8 cellular contexts compared by ENCODE assay signal in genomic region chr2:230762317-230762896, GRCh38. TPM values are rescaled to one million over a fixed set of nuclear protein-coding genes. Genes with fewer than 3 reads are reported as not detected.
DNase-seq lines count a peak whose midpoint lies in the region; ATAC-seq, FAIRE-seq and TF ChIP-seq lines count a peak whose summit lies in the region.

No MANE protein-coding gene starts in this region.

- H3K4me1 Mint-ChIP-seq in progenitor cell of endocrine pancreas (ENCODE audit: low read depth) = peaks cover 20% of the 10 kb centered on the region

- TF ChIP-seq CTCF in AG04450 (IDR thresholded peaks at IDR 0.05; ENCODE audit: low read depth, low read length) (peak; percentile 65), endothelial cell of umbilical vein (IDR thresholded peaks at IDR 0.05; ENCODE audit: extremely low read depth in 1 of 2, insufficient read depth in 1 of 2, low read depth in 1 of 2, low read length in 2 of 2) (peak; percentile 40 to 66), progenitor cell of endocrine pancreas (IDR thresholded peaks at IDR 0.05; ENCODE audit: unreplicated experiment) (peak; percentile 60)

- DNase-seq in AG04450 (ENCODE audit: low read depth, low spot score) (no peak), SW 1271 (lab: John Stamatoyannopoulos, UW) (peak; percentile 12 to 68), endothelial cell of umbilical vein (ENCODE audit: low read depth, low spot score) (peak; percentile 52), progenitor cell of endocrine pancreas (ENCODE audit: low spot score, unreplicated experiment) (no peak), NCI-H526 treated with DMSO at 0.1 percent for 48 hours (lab: John Stamatoyannopoulos, UW) (no peak)

- H2AFZ ChIP-seq in endothelial cell of umbilical vein (ENCODE audit: low read depth, low read length) = no peak overlapping the region

- H3K9me3 ChIP-seq in AG04450 (ENCODE audit: control insufficient read depth, insufficient read depth, low read length) = no peaks in the 10 kb centered on the region
- no peaks in the 10 kb centered on the region for H3K9me3 ChIP-seq in endothelial cell of umbilical vein (replicated peaks; ENCODE audit: control insufficient read depth, insufficient read depth, low read length)

- TF ChIP-seq POLR2A in endothelial cell of umbilical vein (IDR thresholded peaks at IDR 0.05; ENCODE audit: low read depth, low read length) = no peak

- peaks cover 12% of the 10 kb centered on the region for H3K36me3 Mint-ChIP-seq in progenitor cell of endocrine pancreas (ENCODE audit: insufficient read depth)

- dilution Hi-C loops in endothelial cell of umbilical vein (cut with MboI; ENCODE audit: extremely low pct_ligation_motif_present, low sequenced_read_pairs) = no loop called here

- no peak overlapping the region for H3K9ac ChIP-seq in endothelial cell of umbilical vein (replicated peaks; ENCODE audit: extremely low read depth, insufficient read depth, low read length)

- no peak overlapping the region for H3K4me3 Mint-ChIP-seq in progenitor cell of endocrine pancreas (ENCODE audit: low read depth)

- no peak overlapping the region for H3K27ac Mint-ChIP-seq in progenitor cell of endocrine pancreas

- no TSS peak for BruUV-seq in endothelial cell of umbilical vein (replicated peaks; lab: Mats Ljungman, UMichigan)

- intact Hi-C loops in endothelial cell of umbilical vein (cut with micrococcal nuclease) = no loop called here

- no peak for FAIRE-seq in endothelial cell of umbilical vein (lab: Jason Lieb, UNC)

- H3K4me1 ChIP-seq in endothelial cell of umbilical vein (ENCODE audit: control insufficient read depth, extremely low read depth, insufficient read depth, low read length) = peaks cover 26% of the 10 kb centered on the region

- H3K4me3 ChIP-seq in AG04450 (ENCODE audit: low read depth, low read length) = no peak overlapping the region
- H3K4me3 ChIP-seq in endothelial cell of umbilical vein (replicated peaks in 1 of 3; ENCODE audit: insufficient read depth in 1 of 3, low read depth in 1 of 3, low read length in 3 of 3) = no peak overlapping the region

- H3K27me3 ChIP-seq in AG04450 (ENCODE audit: control insufficient read depth, insufficient read depth, low read length) (no peaks in the 10 kb centered on the region), endothelial cell of umbilical vein (ENCODE audit: control insufficient read depth in 2 of 2, insufficient read depth in 2 of 2, low read length in 2 of 2) (no peaks in the 10 kb centered on the region)

- H3K9me1 ChIP-seq in endothelial cell of umbilical vein (replicated peaks; ENCODE audit: control insufficient read depth, extremely low read depth, insufficient read depth, low read length) = no peaks in the 10 kb centered on the region

- H3K27me3 Mint-ChIP-seq in progenitor cell of endocrine pancreas = no peaks in the 10 kb centered on the region

- CTCF ChIA-PET in AG04450 (lab: Charles Lee) (interaction anchor here (0.7 to 2.1 kb wide), 9 partner anchors 11 to 62 kb away, joined by 3 to 10 read pairs (median 4); no protein-coding TSS in a partner anchor), endothelial cell of umbilical vein (lab: Charles Lee) (interaction anchor here (0.8 to 2.2 kb wide), 13 partner anchors 12 to 62 kb away, joined by 3 to 14 read pairs (median 4); partner anchors contain the start of gene CAB39)

- no peaks in the 10 kb centered on the region for H3K9me3 Mint-ChIP-seq in progenitor cell of endocrine pancreas (ENCODE audit: low read depth)

- H3K4me2 ChIP-seq in endothelial cell of umbilical vein (ENCODE audit: insufficient read depth, low read length) = no peak overlapping the region

- ATAC-seq in GM18520 (IDR thresholded peaks at IDR 0.05; ENCODE audit: unreplicated experiment) (peak; percentile 37), HG03196 (IDR thresholded peaks at IDR 0.05; ENCODE audit: unreplicated experiment) (peak; percentile 75), GM21447 (IDR thresholded peaks at IDR 0.05; ENCODE audit: unreplicated experiment) (no peak)

- H3K27ac ChIP-seq in AG04450 (ENCODE audit: low read depth, low read length) (no peak overlapping the region), endothelial cell of umbilical vein (ENCODE audit: insufficient read depth, low read depth, low read length) (no peak overlapping the region)

- POLR2A ChIA-PET in AG04450 (lab: Yijun Ruan, JAX) (interaction anchor here (1.3 kb wide), 1 partner anchor 31 kb away, joined by 4 read pairs; no protein-coding TSS in a partner anchor), endothelial cell of umbilical vein (lab: Charles Lee) (no interaction called here)

- no peaks in the 10 kb centered on the region for H4K20me1 ChIP-seq in endothelial cell of umbilical vein (replicated peaks; ENCODE audit: control insufficient read depth, extremely low read depth, insufficient read depth, low read length)

- peaks cover 2 to 4% of the 10 kb centered on the region in 2 experiments for H3K36me3 ChIP-seq in endothelial cell of umbilical vein (ENCODE audit: control insufficient read depth in 2 of 2, extremely low read depth in 1 of 2, insufficient read depth in 2 of 2, low read length in 2 of 2)

- peaks cover 49% of the 10 kb centered on the region for H3K79me2 ChIP-seq in endothelial cell of umbilical vein (ENCODE audit: control insufficient read depth, insufficient read depth, low read length)

TF ChIP-seq in endothelial cell of umbilical vein, 7 proteins besides CTCF, POLR2A, EP300 and RAD21:
- TF ChIP-seq MYC (IDR thresholded peaks at IDR 0.05; ENCODE audit: low read depth, low read length) = no peak
- no peak for TF ChIP-seq FOS (IDR thresholded peaks at IDR 0.05; ENCODE audit: borderline replicate concordance, insufficient read depth, low read length)
- TF ChIP-seq MAX (IDR thresholded peaks at IDR 0.05; ENCODE audit: insufficient read depth, insufficient read length) = no peak
- no peak for TF ChIP-seq POLR2AphosphoS5 (IDR thresholded peaks at IDR 0.05; ENCODE audit: insufficient read depth, low read depth, low read length)
- no peak for TF ChIP-seq JUN (IDR thresholded peaks at IDR 0.05; ENCODE audit: borderline replicate concordance, insufficient read depth, insufficient read length, low read depth)
- TF ChIP-seq EZH2 (IDR thresholded peaks at IDR 0.05; ENCODE audit: borderline replicate concordance, low read depth, low read length, severe bottlenecking) = no peak
- TF ChIP-seq GATA2 (IDR thresholded peaks at IDR 0.05; ENCODE audit: insufficient read depth, insufficient read length, low read depth, low read length) = no peak

RNA-seq across cellular contexts. Expression of gene CAB39, which starts 49.8 kb away (rescaled TPM):
- 60.1 and 72.7 TPM in 2 replicates for polyA plus RNA-seq in AG04450 (2011; rRNA removed)
- 61.0 and 84.6 TPM in 2 replicates for polyA minus RNA-seq in AG04450 (2011; rRNA and poly(A)+ RNA removed)
- total RNA-seq in endothelial cell of umbilical vein = 53.7 and 57.3 TPM in 2 replicates
- polyA plus RNA-seq in endothelial cell of umbilical vein = 19.8 and 25.7 TPM in 2 replicates
- 29.5 and 31.8 TPM in 2 replicates for polyA plus RNA-seq in endothelial cell of umbilical vein (2011; cell fraction: cytosol; rRNA removed)
- 40.4 and 55.9 TPM in 2 replicates for polyA plus RNA-seq in endothelial cell of umbilical vein (2011; cell fraction: nucleus; rRNA removed)
- 47.5 and 56.4 TPM in 2 replicates for polyA plus RNA-seq in endothelial cell of umbilical vein (2012)
- polyA minus RNA-seq in endothelial cell of umbilical vein = 79.2 and 86.5 TPM in 2 replicates
- 25.7 TPM for polyA minus RNA-seq in endothelial cell of umbilical vein (2011; cell fraction: cytosol; rRNA and poly(A)+ RNA removed)
- polyA minus RNA-seq in endothelial cell of umbilical vein (2011; cell fraction: nucleus; rRNA and poly(A)+ RNA removed) = 50.3 and 63.6 TPM in 2 replicates
- total RNA-seq in progenitor cell of endocrine pancreas = 44.1 and 49.0 TPM in 2 replicates

Comparison
In these comparisons a context has a peak if more than half of its experiments do, and no peak if none do; other contexts are left out.
1. DNase-seq: peak in SW 1271 (2 of 2) and endothelial cell of umbilical vein (single experiment); none in AG04450 (single experiment), progenitor cell of endocrine pancreas (single experiment) and NCI-H526 treated with DMSO at 0.1 percent for 48 hours (single experiment).
2. Peak in every context shown above with its lines, with median percentiles within 50 percentile points of each other: CTCF ChIP-seq.